Comparison of ENCODE assay signal across 8 cellular contexts in genomic region chr17:40550608-40551007, GRCh38. TPM values are rescaled to one million over a fixed set of nuclear protein-coding genes. Genes with fewer than 3 reads are reported as not detected.
DNase-seq lines count a peak whose midpoint lies in the region; ATAC-seq and TF ChIP-seq lines count a peak whose summit lies in the region.

No MANE protein-coding gene starts in this region.

- H3K79me2 ChIP-seq in smooth muscle cell (ENCODE audit: low read depth) = no peaks in the 10 kb centered on the region

- H3K27me3 ChIP-seq in right cardiac atrium (ENCODE audit: control insufficient read depth, insufficient read depth) (no peaks in the 10 kb centered on the region), smooth muscle cell (ENCODE audit: low read depth) (no peaks in the 10 kb centered on the region)

- peak overlapping the region; percentile 60 for H3K27ac ChIP-seq in right cardiac atrium (ENCODE audit: low read length)
- peak overlapping the region; percentile 89 for H3K27ac ChIP-seq in smooth muscle cell (ENCODE audit: low read depth)

- H3K9me3 ChIP-seq in right cardiac atrium (ENCODE audit: control insufficient read depth, low read length) = no peaks in the 10 kb centered on the region
- no peaks in the 10 kb centered on the region for H3K9me3 ChIP-seq in smooth muscle cell (replicated peaks; ENCODE audit: low read depth)

- peak; percentile 93 for DNase-seq in Daoy (ENCODE audit: low read depth)
- peak; percentile 72 to 78 (median 73) for DNase-seq in right cardiac atrium
- no peak for DNase-seq in smooth muscle cell (lab: John Stamatoyannopoulos, UW; ENCODE audit: unreplicated experiment)
- no peak for DNase-seq in NCI-H2029 (lab: John Stamatoyannopoulos, UW)

- H3F3A ChIP-seq in smooth muscle cell (ENCODE audit: low read depth) = no peaks in the 10 kb centered on the region

- peaks cover 94% of the 10 kb centered on the region for H3K4me1 Mint-ChIP-seq in activated naive CD8-positive, alpha-beta T cell (ENCODE audit: low read depth)

- peak overlapping the region; percentile 17 for H3K27ac Mint-ChIP-seq in activated naive CD8-positive, alpha-beta T cell

- peaks cover 21% of the 10 kb centered on the region for H3K36me3 Mint-ChIP-seq in activated naive CD8-positive, alpha-beta T cell

- WGBS in right cardiac atrium = 63% methylated on average over 8 of the region's 8 CpGs
- WGBS in smooth muscle cell (ENCODE audit: low lambda C conversion rate) = 30% methylated on average over 8 of the region's 8 CpGs

- H3K4me2 ChIP-seq in smooth muscle cell = no peak overlapping the region

- H3K4me3 Mint-ChIP-seq in activated naive CD8-positive, alpha-beta T cell = no peak overlapping the region

- H3K36me3 ChIP-seq in smooth muscle cell (ENCODE audit: low read depth) = no peaks in the 10 kb centered on the region

- no peaks in the 10 kb centered on the region for H4K20me1 ChIP-seq in smooth muscle cell (ENCODE audit: low read depth)

- intact Hi-C loops in right cardiac atrium (cut with DNase I) = no loop called here

- TF ChIP-seq CTCF in smooth muscle cell (IDR thresholded peaks at IDR 0.05; ENCODE audit: borderline replicate concordance, insufficient read depth, poor library complexity, severe bottlenecking) = no peak

- no peaks in the 10 kb centered on the region for H3K9me3 Mint-ChIP-seq in activated naive CD8-positive, alpha-beta T cell (ENCODE audit: low read depth)

- H2AFZ ChIP-seq in smooth muscle cell (ENCODE audit: low read depth) = no peak overlapping the region

- no peaks in the 10 kb centered on the region for H3K27me3 Mint-ChIP-seq in activated naive CD8-positive, alpha-beta T cell

- peak; percentile 13 to 41 for ATAC-seq in right cardiac atrium
- ATAC-seq in GM18517 (IDR thresholded peaks at IDR 0.05; ENCODE audit: unreplicated experiment) = no peak
- no peak for ATAC-seq in GM18858 (IDR thresholded peaks at IDR 0.05; ENCODE audit: unreplicated experiment)
- ATAC-seq in GM21717 (IDR thresholded peaks at IDR 0.05; ENCODE audit: unreplicated experiment) = no peak

- H3K4me1 ChIP-seq in right cardiac atrium (ENCODE audit: control insufficient read depth, insufficient read depth, low read length) (peaks cover 57% of the 10 kb centered on the region), smooth muscle cell (ENCODE audit: low read depth) (peaks cover 11% of the 10 kb centered on the region)

- peak overlapping the region; percentile 37 for H3K9ac ChIP-seq in smooth muscle cell (ENCODE audit: low read depth)

- H3K4me3 ChIP-seq in right cardiac atrium (ENCODE audit: low read length) (no peak overlapping the region), smooth muscle cell (no peak overlapping the region)

RNA-seq across cellular contexts. Expression of gene CCR7, which starts 14.7 kb away (rescaled TPM):
- total RNA-seq in Daoy (2014; rRNA removed; shearing (Covaris generic)) = not detected in 2 replicates
- total RNA-seq in right cardiac atrium (under 1 TPM in 2 of 4 donors, not detected in 2; 0.19 to 0.20 TPM), smooth muscle cell (not detected in 2 replicates)
- polyA plus RNA-seq in right cardiac atrium (0.11 TPM), smooth muscle cell (not detected in 2 replicates)

RNA-seq across cellular contexts. Expression of gene TNS4, which starts 49.2 kb away (rescaled TPM):
- total RNA-seq in Daoy (2014; rRNA removed; shearing (Covaris generic)) = 0.24 and 0.40 TPM in 2 replicates
- under 1 TPM in 1 of 4 donors, not detected in 3; 0.14 TPM for total RNA-seq in right cardiac atrium
- not detected for polyA plus RNA-seq in right cardiac atrium
- 0.63 and 1.2 TPM in 2 replicates for total RNA-seq in smooth muscle cell
- polyA plus RNA-seq in smooth muscle cell = 0.13 and 3.3 TPM in 2 replicates

Comparison
In these comparisons a context has a peak if more than half of its experiments do, and no peak if none do; other contexts are left out.
1. DNase-seq: peak in Daoy (single experiment) and right cardiac atrium (3 of 3); none in smooth muscle cell (single experiment) and NCI-H2029 (single experiment).
2. ATAC-seq: peak in right cardiac atrium (2 of 2); none in GM18517 (single experiment), GM18858 (single experiment) and GM21717 (single experiment).